ENCODE assay signal across 1 cellular context in genomic region chr1:201436461-201436860, GRCh38.
TF ChIP-seq lines count a peak whose summit lies in the region.

No MANE protein-coding gene starts in this region.

TF ChIP-seq in HEK293, 187 proteins besides CTCF, POLR2A, EP300 and RAD21 (continued from another document):
- no peak for TF ChIP-seq ZNF280D (tag by site-specific recombination; IDR thresholded peaks at IDR 0.05)
- no peak for TF ChIP-seq ZNF132 (tag by site-specific recombination; IDR thresholded peaks at IDR 0.05; ENCODE audit: borderline replicate concordance)
- no peak for TF ChIP-seq ZNF133 (tag by site-specific recombination; IDR thresholded peaks at IDR 0.05)
- TF ChIP-seq ZFP3 (tag by site-specific recombination; IDR thresholded peaks at IDR 0.05; ENCODE audit: low read depth) = no peak
- TF ChIP-seq OSR2 (tag by site-specific recombination; IDR thresholded peaks at IDR 0.05) = no peak
- TF ChIP-seq ZBTB7A (tag by site-specific recombination; IDR thresholded peaks at IDR 0.05; ENCODE audit: low read depth) = no peak
- no peak for TF ChIP-seq BCL11B (tag by site-specific recombination; IDR thresholded peaks at IDR 0.05; ENCODE audit: low read depth)
- no peak for TF ChIP-seq ZNF423 (tag by site-specific recombination; IDR thresholded peaks at IDR 0.05)
- no peak for TF ChIP-seq ZNF26 (tag by site-specific recombination; IDR thresholded peaks at IDR 0.05)
- TF ChIP-seq ZSCAN30 (tag by site-specific recombination; IDR thresholded peaks at IDR 0.05) = no peak
- peak; percentile 6; the same call in 1 of the 2 replicates for TF ChIP-seq ZXDB (tag by site-specific recombination; IDR thresholded peaks at IDR 0.05)
- no peak for TF ChIP-seq ZNF391 (tag by site-specific recombination; IDR thresholded peaks at IDR 0.05; ENCODE audit: borderline replicate concordance, low read depth)
- no peak for TF ChIP-seq YY1 (tag by site-specific recombination; IDR thresholded peaks at IDR 0.05)
- TF ChIP-seq ZNF621 (tag by site-specific recombination; IDR thresholded peaks at IDR 0.05) = no peak
- TF ChIP-seq ZSCAN4 (tag by site-specific recombination; IDR thresholded peaks at IDR 0.05) = no peak
- TF ChIP-seq ZNF501 (tag by site-specific recombination; IDR thresholded peaks at IDR 0.05) = no peak
- no peak for TF ChIP-seq ZNF280C (tag by site-specific recombination; IDR thresholded peaks at IDR 0.05)
- no peak for TF ChIP-seq ZNF610 (tag by site-specific recombination; IDR thresholded peaks at IDR 0.05; ENCODE audit: borderline replicate concordance)
- TF ChIP-seq ZNF544 (tag by site-specific recombination; IDR thresholded peaks at IDR 0.05) = no peak
- 0 out of 2 replicates have a peak, but pooled peaks have one; percentile 2 for TF ChIP-seq IKZF3 (tag by site-specific recombination; IDR thresholded peaks at IDR 0.05)
- TF ChIP-seq ZNF776 (tag by site-specific recombination; IDR thresholded peaks at IDR 0.05; ENCODE audit: borderline replicate concordance) = no peak
- no peak for TF ChIP-seq ZNF16 (tag by site-specific recombination; IDR thresholded peaks at IDR 0.05; ENCODE audit: low read depth)
- peak; percentile 72 for TF ChIP-seq ZBTB48 (tag by site-specific recombination; IDR thresholded peaks at IDR 0.05)
- TF ChIP-seq ZSCAN23 (tag by site-specific recombination; IDR thresholded peaks at IDR 0.05) = no peak
- no peak for TF ChIP-seq MYNN (tag by site-specific recombination; IDR thresholded peaks at IDR 0.05; ENCODE audit: borderline replicate concordance)
- no peak for TF ChIP-seq SCRT1 (tag by site-specific recombination; IDR thresholded peaks at IDR 0.05; ENCODE audit: borderline replicate concordance)
- no peak for TF ChIP-seq ZNF704 (tag by site-specific recombination; IDR thresholded peaks at IDR 0.05)
- TF ChIP-seq ZNF146 (tag by site-specific recombination; IDR thresholded peaks at IDR 0.05) = no peak
- TF ChIP-seq ZNF560 (tag by site-specific recombination; IDR thresholded peaks at IDR 0.05; ENCODE audit: borderline replicate concordance) = no peak
- no peak for TF ChIP-seq ZNF433 (tag by site-specific recombination; IDR thresholded peaks at IDR 0.05; ENCODE audit: low read depth)
